Comparison of ENCODE assay signal across 8 cellular contexts in genomic region chr2:58571181-58571852, GRCh38.
DNase-seq lines count a peak whose midpoint lies in the region; ATAC-seq and TF ChIP-seq lines count a peak whose summit lies in the region.

No MANE protein-coding gene starts in this region.

- H3K27ac Mint-ChIP-seq in naive B cell: no peak overlapping the region

- no peaks in the 10 kb centered on the region for H3K27me3 Mint-ChIP-seq in naive B cell

- H3K4me3 Mint-ChIP-seq in naive B cell: peak overlapping the region in 2 of 8 donors; percentile 3 to 34

- H3K36me3 ChIP-seq in effector memory CD4-positive, alpha-beta T cell (ENCODE audit: control insufficient read depth, insufficient read depth, low read length): no peaks in the 10 kb centered on the region

- DNase-seq in AG10803 (ENCODE audit: low read depth) (peak; percentile 52), NAMALWA (ENCODE audit: low spot score) (peak; percentile 57), SHP77 (lab: John Stamatoyannopoulos, UW) (peak; percentile 75 to 79), epithelial cell of esophagus (ENCODE audit: low read depth) (peak; percentile 87), naive B cell (no peak)
- DNase-seq in effector memory CD4-positive, alpha-beta T cell: no peak

- H3K4me1 Mint-ChIP-seq in naive B cell: peaks cover 0 to 8% (median 6%) of the 10 kb centered on the region in 3 donors

- H3K27me3 ChIP-seq in effector memory CD4-positive, alpha-beta T cell (replicated peaks; ENCODE audit: control insufficient read depth, insufficient read depth, low read length, poor library complexity, severe bottlenecking): no peaks in the 10 kb centered on the region

- no peaks in the 10 kb centered on the region for H3K36me3 Mint-ChIP-seq in naive B cell

- no peaks in the 10 kb centered on the region for H3K9me3 Mint-ChIP-seq in naive B cell

- TF ChIP-seq CTCF in AG10803 (conservative IDR thresholded peaks at IDR 0.05; ENCODE audit: low read length) (peak; percentile 73), epithelial cell of esophagus (IDR thresholded peaks at IDR 0.05; ENCODE audit: insufficient read depth, low read depth, low read length, missing control alignments) (peak; percentile 86)

- no peak overlapping the region for H3K27ac ChIP-seq in effector memory CD4-positive, alpha-beta T cell (ENCODE audit: insufficient read depth, low read length, poor library complexity, severe bottlenecking)

- H3K4me3 ChIP-seq in AG10803 (ENCODE audit: low read length) (no peak overlapping the region), epithelial cell of esophagus (ENCODE audit: low read length) (no peak overlapping the region)
- H3K4me3 ChIP-seq in effector memory CD4-positive, alpha-beta T cell (ENCODE audit: insufficient read depth, low read depth, low read length, poor library complexity, severe bottlenecking): no peak overlapping the region

- H3K4me1 ChIP-seq in effector memory CD4-positive, alpha-beta T cell (ENCODE audit: control insufficient read depth, insufficient read depth, low read length, poor library complexity, severe bottlenecking): no peaks in the 10 kb centered on the region

- ATAC-seq in GM18502 (IDR thresholded peaks at IDR 0.05; ENCODE audit: poor library complexity, unreplicated experiment) (peak; percentile 91), HG02763 (IDR thresholded peaks at IDR 0.05; ENCODE audit: unreplicated experiment) (peak; percentile 89), naive B cell (ENCODE audit: low read depth in 2 of 2) (peak; percentile 43 to 63)

- no peaks in the 10 kb centered on the region for H3K9me3 ChIP-seq in effector memory CD4-positive, alpha-beta T cell (ENCODE audit: control insufficient read depth, low read length)

Comparison
In these comparisons a context has a peak if more than half of its experiments do, and no peak if none do; other contexts are left out.
1. DNase-seq: peak in AG10803 (single experiment), NAMALWA (single experiment), SHP77 (2 of 2) and epithelial cell of esophagus (single experiment); none in naive B cell (single experiment) and effector memory CD4-positive, alpha-beta T cell (0 of 3).
2. Peak in every context shown above with its lines, with median percentiles within 50 percentile points of each other: ATAC-seq.